Comparison of ENCODE assay signal across 11 cellular contexts in genomic region chr20:25285091-25285647, GRCh38. TPM values are rescaled to one million over a fixed set of nuclear protein-coding genes. Genes with fewer than 3 reads are reported as not detected.
DNase-seq lines count a peak whose midpoint lies in the region; ATAC-seq and TF ChIP-seq lines count a peak whose summit lies in the region.
"Had no signal": no experiment of that assay in that cellular context is flagged by ENCODE, and none has a peak within 500 bp of the region (broad histone marks: within the 10 kb centered on the region; RNA-seq: fewer than 3 reads in every experiment).

No MANE protein-coding gene starts in this region.

- CTCF ChIA-PET in A673 (lab: Charles Lee): no interaction called here

- H3K4me1 ChIP-seq in A673 (ENCODE audit: insufficient read depth, low read length, poor library complexity, severe bottlenecking) (no peaks in the 10 kb centered on the region), lower lobe of right lung (no peaks in the 10 kb centered on the region)
- H3K4me1 ChIP-seq in effector memory CD4-positive, alpha-beta T cell (ENCODE audit: control insufficient read depth, insufficient read depth, low read length, poor library complexity, severe bottlenecking): no peaks in the 10 kb centered on the region

- no peak overlapping the region for H3K27ac ChIP-seq in A673 (ENCODE audit: low read depth, low read length, poor library complexity, severe bottlenecking)
- no peak overlapping the region for H3K27ac ChIP-seq in lower lobe of right lung
- no peak overlapping the region for H3K27ac ChIP-seq in effector memory CD4-positive, alpha-beta T cell (ENCODE audit: insufficient read depth, low read length, poor library complexity, severe bottlenecking)

- POLR2A ChIA-PET in A673 (lab: Charles Lee; ENCODE audit: low non-redundant PET): no interaction called here

- no peak overlapping the region for H3K4me3 ChIP-seq in A673 (ENCODE audit: low read depth, low read length, poor library complexity, severe bottlenecking)
- no peak overlapping the region for H3K4me3 ChIP-seq in cardiac fibroblast (replicated peaks in 1 of 2; ENCODE audit: low read depth in 2 of 2, low read length in 2 of 2)
- H3K4me3 ChIP-seq in lower lobe of right lung: no peak overlapping the region
- no peak overlapping the region for H3K4me3 ChIP-seq in effector memory CD4-positive, alpha-beta T cell (ENCODE audit: insufficient read depth, low read depth, low read length, poor library complexity, severe bottlenecking)

- TF ChIP-seq CTCF in A673 (conservative IDR thresholded peaks at IDR 0.05; ENCODE audit: low read depth, low read length) (0 out of 2 replicates have a peak, but pooled peaks have one; percentile 23), cardiac fibroblast (IDR thresholded peaks at IDR 0.05; ENCODE audit: low read depth, low read length) (peak; percentile 14), lower lobe of right lung (IDR thresholded peaks at IDR 0.05) (no peak)

- intact Hi-C loops in A673 (cut with micrococcal nuclease; ENCODE audit: unreplicated experiment): no loop called here
- intact Hi-C loops in lower lobe of right lung (cut with DNase I): no loop called here

- H3K36me3 ChIP-seq in A673 (ENCODE audit: insufficient read depth, low read length, poor library complexity, severe bottlenecking): no peaks in the 10 kb centered on the region
- peaks cover 94% of the 10 kb centered on the region for H3K36me3 ChIP-seq in lower lobe of right lung
- H3K36me3 ChIP-seq in effector memory CD4-positive, alpha-beta T cell (ENCODE audit: control insufficient read depth, insufficient read depth, low read length): peaks cover 52% of the 10 kb centered on the region

- H3K9me3 ChIP-seq in A673 (ENCODE audit: low read depth, low read length, poor library complexity, severe bottlenecking): no peaks in the 10 kb centered on the region
- H3K9me3 ChIP-seq in lower lobe of right lung: no peaks in the 10 kb centered on the region
- H3K9me3 ChIP-seq in effector memory CD4-positive, alpha-beta T cell (ENCODE audit: control insufficient read depth, low read length): no peaks in the 10 kb centered on the region

- ATAC-seq in lower lobe of right lung: no peak
- ATAC-seq in stimulated activated naive CD8-positive, alpha-beta T cell treated with anti-CD3 and anti-CD28 coated beads, Interleukin-15, Interleukin-2, amounts not matched to agents 100 U/mL and 50 U/mL, for 24 hours: no peak

- in situ Hi-C loops in KBM-7 (cut with MboI; ENCODE audit: low pct_unique_long_range_greater_than_20kb, low sequenced_read_pairs): no loop called here

- peak; percentile 17 for DNase-seq in A673 (ENCODE audit: low spot score)
- peak; percentile 19 for DNase-seq in KBM-7
- DNase-seq in cardiac fibroblast (ENCODE audit: low read depth in 2 of 2): no peak
- DNase-seq in lower lobe of right lung: peak; percentile 38
- DNase-seq in effector memory CD4-positive, alpha-beta T cell: no peak
- DNase-seq in NCI-H226: no peak
- DNase-seq in NCI-H526 treated with DMSO at 0.1 percent for 48 hours (lab: John Stamatoyannopoulos, UW): no peak
- DNase-seq in stimulated activated naive CD8-positive, alpha-beta T cell treated with anti-CD3 and anti-CD28 coated beads, Interleukin-15, Interleukin-2, amounts not matched to agents 100 U/mL and 50 U/mL, for 24 hours: no peak
- DNase-seq: activated CD4-positive, alpha-beta memory T cell treated with anti-CD3 and anti-CD28 coated beads, Interleukin-2, amount 10 ng/mL, durations not matched to agents 7 days and 5 days; amniotic stem cell; NCI-H1436 had no signal

- BruUV-seq in A673 (replicated peaks; lab: Mats Ljungman, UMichigan): no TSS peak

- H3K27me3 ChIP-seq in A673 (replicated peaks; ENCODE audit: insufficient read depth, low read depth, low read length, poor library complexity) (no peaks in the 10 kb centered on the region), lower lobe of right lung (ENCODE audit: low read depth) (no peaks in the 10 kb centered on the region)
- no peaks in the 10 kb centered on the region for H3K27me3 ChIP-seq in effector memory CD4-positive, alpha-beta T cell (replicated peaks; ENCODE audit: control insufficient read depth, insufficient read depth, low read length, poor library complexity, severe bottlenecking)

RNA-seq across cellular contexts. Expression of gene PYGB, which starts 37.3 kb away (rescaled TPM):
- total RNA-seq in A673 (2021): 52.3 and 53.5 TPM in 2 replicates
- 57.5 TPM for total RNA-seq in lower lobe of right lung

Comparison
In these comparisons a context has a peak if more than half of its experiments do, and no peak if none do; other contexts are left out.
1. DNase-seq: peak in A673 (single experiment), KBM-7 (single experiment) and lower lobe of right lung (single experiment); none in cardiac fibroblast (0 of 2), effector memory CD4-positive, alpha-beta T cell (0 of 3), NCI-H226 (single experiment), NCI-H526 treated with DMSO at 0.1 percent for 48 hours (single experiment) and stimulated activated naive CD8-positive, alpha-beta T cell treated with anti-CD3 and anti-CD28 coated beads, Interleukin-15, Interleukin-2, amounts not matched to agents 100 U/mL and 50 U/mL, for 24 hours (single experiment).